Comparison of ENCODE assay signal across 11 cellular contexts in genomic region chr5:134055015-134055414, GRCh38.
"Had no signal": no experiment of that assay in that cellular context is flagged by ENCODE, and none has a peak within 500 bp of the region (broad histone marks: within the 10 kb centered on the region; RNA-seq: fewer than 3 reads in every experiment).

No MANE protein-coding gene starts in this region.

- H3K9me3 ChIP-seq: right atrium auricular region, tibial artery had no signal

- H3K4me3 ChIP-seq: hepatocyte, right atrium auricular region, smooth muscle cell, tibial artery had no signal

- H3K27ac ChIP-seq: hepatocyte, tibial artery had no signal

- ATAC-seq: left ventricle myocardium superior had no signal

- H3K36me3 Mint-ChIP-seq: brain had no signal

- H3K36me3 ChIP-seq: right atrium auricular region, tibial artery had no signal

- DNase-seq: activated CD4-positive, alpha-beta T cell treated with anti-CD3 and anti-CD28 coated beads, Interleukin-2, amount 50 U/mL, for 1 hour; dermis blood vessel endothelial cell; kidney; left ventricle myocardium superior; mesenchymal stem cell; T1000; tibial artery had no signal

- H3K27me3 ChIP-seq: hepatocyte, right atrium auricular region, tibial artery had no signal
